ENCODE assay signal across 8 cellular contexts in genomic region chr19:12913011-12913561, GRCh38. TPM values are rescaled to one million over a fixed set of nuclear protein-coding genes. Genes with fewer than 3 reads are reported as not detected.
DNase-seq lines count a peak whose midpoint lies in the region; ATAC-seq and TF ChIP-seq lines count a peak whose summit lies in the region.

No MANE protein-coding gene starts in this region.

- no peaks in the 10 kb centered on the region for H3K9me3 ChIP-seq in SK-N-MC (ENCODE audit: low read depth, low read length)

- peak overlapping the region; percentile 14 for H3K27ac ChIP-seq in SK-N-MC

- ATAC-seq in activated naive CD8-positive, alpha-beta T cell treated with anti-CD3 and anti-CD28 coated beads, Interleukin-2, amount 50 U/mL, for 24 hours: no peak
- ATAC-seq in HG02759 (IDR thresholded peaks at IDR 0.05; ENCODE audit: unreplicated experiment): no peak
- ATAC-seq in HG03108 (IDR thresholded peaks at IDR 0.05; ENCODE audit: unreplicated experiment): no peak

- no peak for DNase-seq in activated naive CD8-positive, alpha-beta T cell treated with anti-CD3 and anti-CD28 coated beads for 36 hours
- DNase-seq in activated naive CD8-positive, alpha-beta T cell treated with anti-CD3 and anti-CD28 coated beads, Interleukin-2, amount 50 U/mL, for 24 hours: no peak
- DNase-seq in SK-N-MC (ENCODE audit: low read depth, low spot score) (no peak), foreskin fibroblast (peak; percentile 42 to 73), nucleus accumbens (lab: John Stamatoyannopoulos, UW) (peak in 54 of 56 donors; percentile 28 to 91 (median 66))
- DNase-seq in activated T-cell treated with anti-CD3 and anti-CD28 coated beads, Interleukin-2, amount 50 U/mL, for 24 hours: no peak

- H3K4me3 ChIP-seq in SK-N-MC (no peak overlapping the region), foreskin fibroblast (ENCODE audit: low read depth in 1 of 2, low read length in 2 of 2) (no peak overlapping the region)

- no peaks in the 10 kb centered on the region for H3K36me3 Mint-ChIP-seq in activated naive CD8-positive, alpha-beta T cell treated with anti-CD3 and anti-CD28 coated beads for 36 hours
- no peaks in the 10 kb centered on the region for H3K36me3 Mint-ChIP-seq in activated naive CD8-positive, alpha-beta T cell treated with anti-CD3 and anti-CD28 coated beads, Interleukin-2, amount 50 U/mL, for 24 hours (ENCODE audit: low read depth)
- no peaks in the 10 kb centered on the region for H3K36me3 Mint-ChIP-seq in activated T-cell treated with anti-CD3 and anti-CD28 coated beads, Interleukin-2, amount 50 U/mL, for 24 hours (ENCODE audit: low read depth)

- TF ChIP-seq CTCF in foreskin fibroblast (IDR thresholded peaks at IDR 0.05; ENCODE audit: low read depth, low read length): no peak

- H3K4me3 Mint-ChIP-seq in activated naive CD8-positive, alpha-beta T cell treated with anti-CD3 and anti-CD28 coated beads for 36 hours: no peak overlapping the region
- no peak overlapping the region for H3K4me3 Mint-ChIP-seq in activated naive CD8-positive, alpha-beta T cell treated with anti-CD3 and anti-CD28 coated beads, Interleukin-2, amount 50 U/mL, for 24 hours
- H3K4me3 Mint-ChIP-seq in activated T-cell treated with anti-CD3 and anti-CD28 coated beads, Interleukin-2, amount 50 U/mL, for 24 hours: no peak overlapping the region

- peaks cover 16% of the 10 kb centered on the region for H3K4me1 Mint-ChIP-seq in activated naive CD8-positive, alpha-beta T cell treated with anti-CD3 and anti-CD28 coated beads for 36 hours
- peaks cover 21% of the 10 kb centered on the region for H3K4me1 Mint-ChIP-seq in activated naive CD8-positive, alpha-beta T cell treated with anti-CD3 and anti-CD28 coated beads, Interleukin-2, amount 50 U/mL, for 24 hours
- peaks cover 20% of the 10 kb centered on the region for H3K4me1 Mint-ChIP-seq in activated T-cell treated with anti-CD3 and anti-CD28 coated beads, Interleukin-2, amount 50 U/mL, for 24 hours (ENCODE audit: low read depth)

- H3K27ac Mint-ChIP-seq in activated naive CD8-positive, alpha-beta T cell treated with anti-CD3 and anti-CD28 coated beads for 36 hours: peak overlapping the region; percentile 92
- no peak overlapping the region for H3K27ac Mint-ChIP-seq in activated naive CD8-positive, alpha-beta T cell treated with anti-CD3 and anti-CD28 coated beads, Interleukin-2, amount 50 U/mL, for 24 hours
- no peak overlapping the region for H3K27ac Mint-ChIP-seq in activated T-cell treated with anti-CD3 and anti-CD28 coated beads, Interleukin-2, amount 50 U/mL, for 24 hours

- H3K9ac ChIP-seq in SK-N-MC (ENCODE audit: insufficient read length): peak overlapping the region; percentile 11

- H3K36me3 ChIP-seq in SK-N-MC (ENCODE audit: insufficient read depth, low read length): no peaks in the 10 kb centered on the region

- H3K27me3 Mint-ChIP-seq in activated naive CD8-positive, alpha-beta T cell treated with anti-CD3 and anti-CD28 coated beads for 36 hours: no peaks in the 10 kb centered on the region
- H3K27me3 Mint-ChIP-seq in activated naive CD8-positive, alpha-beta T cell treated with anti-CD3 and anti-CD28 coated beads, Interleukin-2, amount 50 U/mL, for 24 hours: no peaks in the 10 kb centered on the region
- H3K27me3 Mint-ChIP-seq in activated T-cell treated with anti-CD3 and anti-CD28 coated beads, Interleukin-2, amount 50 U/mL, for 24 hours: no peaks in the 10 kb centered on the region

- H3K9me3 Mint-ChIP-seq in activated naive CD8-positive, alpha-beta T cell treated with anti-CD3 and anti-CD28 coated beads for 36 hours: no peaks in the 10 kb centered on the region
- no peaks in the 10 kb centered on the region for H3K9me3 Mint-ChIP-seq in activated naive CD8-positive, alpha-beta T cell treated with anti-CD3 and anti-CD28 coated beads, Interleukin-2, amount 50 U/mL, for 24 hours
- H3K9me3 Mint-ChIP-seq in activated T-cell treated with anti-CD3 and anti-CD28 coated beads, Interleukin-2, amount 50 U/mL, for 24 hours: no peaks in the 10 kb centered on the region

RNA-seq across cellular contexts. Expression of gene SYCE2, which starts 6.0 kb away (rescaled TPM):
- total RNA-seq in activated naive CD8-positive, alpha-beta T cell treated with anti-CD3 and anti-CD28 coated beads for 36 hours: 1 to 10 TPM; 1.8 to 2.7 TPM

RNA-seq across cellular contexts. Expression of gene FARSA, which starts 20.4 kb away (rescaled TPM):
- 100 to 1,000 TPM; 166 to 167 TPM for total RNA-seq in activated naive CD8-positive, alpha-beta T cell treated with anti-CD3 and anti-CD28 coated beads for 36 hours

RNA-seq across cellular contexts. Expression of gene GCDH, which starts 22.1 kb away (rescaled TPM):
- 10 to 100 TPM; 41.2 to 42.5 TPM for total RNA-seq in activated naive CD8-positive, alpha-beta T cell treated with anti-CD3 and anti-CD28 coated beads for 36 hours

RNA-seq across cellular contexts. Expression of gene CALR, which starts 25.3 kb away (rescaled TPM):
- total RNA-seq in activated naive CD8-positive, alpha-beta T cell treated with anti-CD3 and anti-CD28 coated beads for 36 hours: 100 to 1,000 TPM; 673 to 688 TPM

RNA-seq across cellular contexts. Expression of gene KLF1, which starts 26.1 kb away (rescaled TPM):
- under 1 TPM; 0.34 to 0.39 TPM for total RNA-seq in activated naive CD8-positive, alpha-beta T cell treated with anti-CD3 and anti-CD28 coated beads for 36 hours

Comparison
In these comparisons a context has a peak if more than half of its experiments do, and no peak if none do; other contexts are left out.
1. DNase-seq: peak in foreskin fibroblast (2 of 2) and nucleus accumbens (54 of 56); none in activated naive CD8-positive, alpha-beta T cell treated with anti-CD3 and anti-CD28 coated beads for 36 hours (single experiment), activated naive CD8-positive, alpha-beta T cell treated with anti-CD3 and anti-CD28 coated beads, Interleukin-2, amount 50 U/mL, for 24 hours (single experiment), SK-N-MC (single experiment) and activated T-cell treated with anti-CD3 and anti-CD28 coated beads, Interleukin-2, amount 50 U/mL, for 24 hours (single experiment).